In the genomic region with DNA sequence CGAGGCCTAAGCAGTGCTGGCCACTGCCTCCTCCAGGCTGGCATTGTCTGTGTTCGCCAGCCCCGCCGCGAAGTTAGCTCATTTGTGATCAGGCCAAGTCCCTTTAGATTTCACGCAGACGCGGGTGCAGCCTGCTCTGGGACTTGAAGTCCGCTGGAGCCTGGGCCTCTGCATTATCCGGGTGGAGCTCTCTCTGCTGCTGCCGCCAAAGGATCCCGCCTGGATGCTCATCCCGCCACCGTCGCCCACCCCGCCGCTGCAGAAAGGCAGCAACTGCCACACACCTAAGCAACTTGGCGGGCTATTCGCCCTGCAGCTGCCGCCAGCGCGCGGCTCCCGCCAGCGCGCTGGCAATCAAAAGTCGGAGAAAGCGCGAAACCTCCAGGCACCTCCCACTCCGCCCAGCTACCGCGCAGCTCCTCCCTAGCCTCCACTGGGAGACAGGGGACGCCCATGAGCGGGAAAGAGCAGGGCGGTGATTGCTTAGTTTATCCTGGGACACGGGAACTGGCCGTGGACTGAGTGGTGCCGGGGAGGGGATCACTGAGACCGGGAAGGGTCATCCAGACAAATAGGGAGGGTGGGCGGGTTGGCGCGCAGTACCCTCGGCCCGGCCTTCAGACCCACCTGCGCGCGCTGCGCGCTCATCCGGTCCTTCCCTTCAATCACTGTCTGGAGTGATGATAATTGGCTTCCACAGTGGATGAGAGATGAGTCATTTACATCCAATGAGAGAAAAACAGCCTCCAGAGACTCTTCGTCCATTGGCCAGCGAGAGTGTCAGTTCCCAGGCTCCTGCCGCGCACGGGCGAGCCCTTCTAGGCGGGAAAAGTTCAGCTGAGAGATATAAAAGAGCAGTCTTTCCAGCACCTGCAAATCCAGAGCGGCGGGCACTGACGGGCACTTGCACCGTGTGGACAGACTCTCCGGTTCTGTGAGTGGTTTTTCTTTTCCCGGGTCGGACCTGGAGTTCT, we compare ENCODE assay signal across 2 cellular contexts.
TF ChIP-seq lines count a peak whose summit lies in the region.

A gene with protein sequence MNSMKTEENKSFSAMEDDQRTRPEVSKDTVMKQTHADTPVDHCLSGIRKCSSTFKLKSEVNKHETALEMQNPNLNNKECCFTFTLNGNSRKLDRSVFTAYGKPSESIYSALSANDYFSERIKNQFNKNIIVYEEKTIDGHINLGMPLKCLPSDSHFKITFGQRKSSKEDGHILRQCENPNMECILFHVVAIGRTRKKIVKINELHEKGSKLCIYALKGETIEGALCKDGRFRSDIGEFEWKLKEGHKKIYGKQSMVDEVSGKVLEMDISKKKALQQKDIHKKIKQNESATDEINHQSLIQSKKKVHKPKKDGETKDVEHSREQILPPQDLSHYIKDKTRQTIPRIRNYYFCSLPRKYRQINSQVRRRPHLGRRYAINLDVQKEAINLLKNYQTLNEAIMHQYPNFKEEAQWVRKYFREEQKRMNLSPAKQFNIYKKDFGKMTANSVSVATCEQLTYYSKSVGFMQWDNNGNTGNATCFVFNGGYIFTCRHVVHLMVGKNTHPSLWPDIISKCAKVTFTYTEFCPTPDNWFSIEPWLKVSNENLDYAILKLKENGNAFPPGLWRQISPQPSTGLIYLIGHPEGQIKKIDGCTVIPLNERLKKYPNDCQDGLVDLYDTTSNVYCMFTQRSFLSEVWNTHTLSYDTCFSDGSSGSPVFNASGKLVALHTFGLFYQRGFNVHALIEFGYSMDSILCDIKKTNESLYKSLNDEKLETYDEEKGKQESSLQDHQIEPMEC (plus strand): TSS at position 875 of the 974 bp plus-strand sequence. CDS start 2,389 bp downstream, outside the sequence.

TF ChIP-seq in HCT116, 20 proteins besides CTCF, POLR2A, EP300 and RAD21:
- TF ChIP-seq, protein P1, sequence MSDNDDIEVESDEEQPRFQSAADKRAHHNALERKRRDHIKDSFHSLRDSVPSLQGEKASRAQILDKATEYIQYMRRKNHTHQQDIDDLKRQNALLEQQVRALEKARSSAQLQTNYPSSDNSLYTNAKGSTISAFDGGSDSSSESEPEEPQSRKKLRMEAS (IDR thresholded peaks at IDR 0.05) = peak; percentile 64
- TF ChIP-seq ZNF274 (IDR thresholded peaks at IDR 0.05; ENCODE audit: low read depth, low read length) (no peak), SP1 (IDR thresholded peaks at IDR 0.05; ENCODE audit: low read depth) (peak; percentile 86)

TF ChIP-seq in SK-N-SH, 30 proteins besides CTCF, POLR2A, EP300 and RAD21:
- no peak for TF ChIP-seq TCF12 (IDR thresholded peaks at IDR 0.05)
- TF ChIP-seq TAF1 (IDR thresholded peaks at IDR 0.05; ENCODE audit: borderline replicate concordance, low read depth, low read length) = no peak
- no peak for TF ChIP-seq RCOR1 (IDR thresholded peaks at IDR 0.05; ENCODE audit: low read length)
- TF ChIP-seq YY1 (IDR thresholded peaks at IDR 0.05; ENCODE audit: low read depth) = no peak
- TF ChIP-seq, protein P2, sequence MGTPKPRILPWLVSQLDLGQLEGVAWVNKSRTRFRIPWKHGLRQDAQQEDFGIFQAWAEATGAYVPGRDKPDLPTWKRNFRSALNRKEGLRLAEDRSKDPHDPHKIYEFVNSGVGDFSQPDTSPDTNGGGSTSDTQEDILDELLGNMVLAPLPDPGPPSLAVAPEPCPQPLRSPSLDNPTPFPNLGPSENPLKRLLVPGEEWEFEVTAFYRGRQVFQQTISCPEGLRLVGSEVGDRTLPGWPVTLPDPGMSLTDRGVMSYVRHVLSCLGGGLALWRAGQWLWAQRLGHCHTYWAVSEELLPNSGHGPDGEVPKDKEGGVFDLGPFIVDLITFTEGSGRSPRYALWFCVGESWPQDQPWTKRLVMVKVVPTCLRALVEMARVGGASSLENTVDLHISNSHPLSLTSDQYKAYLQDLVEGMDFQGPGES (IDR thresholded peaks at IDR 0.05; ENCODE audit: low read depth, low read length) = peak; percentile 65
- TF ChIP-seq POLR2AphosphoS5 (IDR thresholded peaks at IDR 0.05; ENCODE audit: low read depth, low read length) = no peak
- TF ChIP-seq SMC3 (IDR thresholded peaks at IDR 0.05; ENCODE audit: low read depth, low read length) = no peak
- no peak for TF ChIP-seq FOXM1 (IDR thresholded peaks at IDR 0.05; ENCODE audit: low read depth)
- no peak for TF ChIP-seq MEF2A (IDR thresholded peaks at IDR 0.05; ENCODE audit: borderline replicate concordance, low read depth)
- TF ChIP-seq, protein P1 (IDR thresholded peaks at IDR 0.05; ENCODE audit: low read depth) = peak; percentile 16; the same call in 1 of the 2 replicates
- peak; percentile 32; the same call in 1 of the 2 replicates for TF ChIP-seq GABPA (IDR thresholded peaks at IDR 0.05; ENCODE audit: low read depth)
- TF ChIP-seq, protein P3, sequence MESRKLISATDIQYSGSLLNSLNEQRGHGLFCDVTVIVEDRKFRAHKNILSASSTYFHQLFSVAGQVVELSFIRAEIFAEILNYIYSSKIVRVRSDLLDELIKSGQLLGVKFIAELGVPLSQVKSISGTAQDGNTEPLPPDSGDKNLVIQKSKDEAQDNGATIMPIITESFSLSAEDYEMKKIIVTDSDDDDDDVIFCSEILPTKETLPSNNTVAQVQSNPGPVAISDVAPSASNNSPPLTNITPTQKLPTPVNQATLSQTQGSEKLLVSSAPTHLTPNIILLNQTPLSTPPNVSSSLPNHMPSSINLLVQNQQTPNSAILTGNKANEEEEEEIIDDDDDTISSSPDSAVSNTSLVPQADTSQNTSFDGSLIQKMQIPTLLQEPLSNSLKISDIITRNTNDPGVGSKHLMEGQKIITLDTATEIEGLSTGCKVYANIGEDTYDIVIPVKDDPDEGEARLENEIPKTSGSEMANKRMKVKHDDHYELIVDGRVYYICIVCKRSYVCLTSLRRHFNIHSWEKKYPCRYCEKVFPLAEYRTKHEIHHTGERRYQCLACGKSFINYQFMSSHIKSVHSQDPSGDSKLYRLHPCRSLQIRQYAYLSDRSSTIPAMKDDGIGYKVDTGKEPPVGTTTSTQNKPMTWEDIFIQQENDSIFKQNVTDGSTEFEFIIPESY (IDR thresholded peaks at IDR 0.05; ENCODE audit: borderline replicate concordance, low read depth) = no peak
- TF ChIP-seq, protein P4, sequence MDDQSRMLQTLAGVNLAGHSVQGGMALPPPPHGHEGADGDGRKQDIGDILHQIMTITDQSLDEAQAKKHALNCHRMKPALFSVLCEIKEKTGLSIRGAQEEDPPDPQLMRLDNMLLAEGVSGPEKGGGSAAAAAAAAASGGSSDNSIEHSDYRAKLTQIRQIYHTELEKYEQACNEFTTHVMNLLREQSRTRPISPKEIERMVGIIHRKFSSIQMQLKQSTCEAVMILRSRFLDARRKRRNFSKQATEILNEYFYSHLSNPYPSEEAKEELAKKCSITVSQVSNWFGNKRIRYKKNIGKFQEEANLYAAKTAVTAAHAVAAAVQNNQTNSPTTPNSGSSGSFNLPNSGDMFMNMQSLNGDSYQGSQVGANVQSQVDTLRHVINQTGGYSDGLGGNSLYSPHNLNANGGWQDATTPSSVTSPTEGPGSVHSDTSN (IDR thresholded peaks at IDR 0.05) = peak; percentile 98
- no peak for TF ChIP-seq EZH2phosphoT487 (IDR thresholded peaks at IDR 0.05; ENCODE audit: borderline replicate concordance, low read depth)
- no peak for TF ChIP-seq CHD2 (IDR thresholded peaks at IDR 0.05; ENCODE audit: low read length, partially characterized antibody)
- TF ChIP-seq NFIC (IDR thresholded peaks at IDR 0.05; ENCODE audit: borderline replicate concordance) = no peak
- TF ChIP-seq MXI1 (IDR thresholded peaks at IDR 0.05; ENCODE audit: low read depth, low read length) = 0 out of 2 replicates have a peak, but pooled peaks have one; percentile 38
- TF ChIP-seq, protein P5, sequence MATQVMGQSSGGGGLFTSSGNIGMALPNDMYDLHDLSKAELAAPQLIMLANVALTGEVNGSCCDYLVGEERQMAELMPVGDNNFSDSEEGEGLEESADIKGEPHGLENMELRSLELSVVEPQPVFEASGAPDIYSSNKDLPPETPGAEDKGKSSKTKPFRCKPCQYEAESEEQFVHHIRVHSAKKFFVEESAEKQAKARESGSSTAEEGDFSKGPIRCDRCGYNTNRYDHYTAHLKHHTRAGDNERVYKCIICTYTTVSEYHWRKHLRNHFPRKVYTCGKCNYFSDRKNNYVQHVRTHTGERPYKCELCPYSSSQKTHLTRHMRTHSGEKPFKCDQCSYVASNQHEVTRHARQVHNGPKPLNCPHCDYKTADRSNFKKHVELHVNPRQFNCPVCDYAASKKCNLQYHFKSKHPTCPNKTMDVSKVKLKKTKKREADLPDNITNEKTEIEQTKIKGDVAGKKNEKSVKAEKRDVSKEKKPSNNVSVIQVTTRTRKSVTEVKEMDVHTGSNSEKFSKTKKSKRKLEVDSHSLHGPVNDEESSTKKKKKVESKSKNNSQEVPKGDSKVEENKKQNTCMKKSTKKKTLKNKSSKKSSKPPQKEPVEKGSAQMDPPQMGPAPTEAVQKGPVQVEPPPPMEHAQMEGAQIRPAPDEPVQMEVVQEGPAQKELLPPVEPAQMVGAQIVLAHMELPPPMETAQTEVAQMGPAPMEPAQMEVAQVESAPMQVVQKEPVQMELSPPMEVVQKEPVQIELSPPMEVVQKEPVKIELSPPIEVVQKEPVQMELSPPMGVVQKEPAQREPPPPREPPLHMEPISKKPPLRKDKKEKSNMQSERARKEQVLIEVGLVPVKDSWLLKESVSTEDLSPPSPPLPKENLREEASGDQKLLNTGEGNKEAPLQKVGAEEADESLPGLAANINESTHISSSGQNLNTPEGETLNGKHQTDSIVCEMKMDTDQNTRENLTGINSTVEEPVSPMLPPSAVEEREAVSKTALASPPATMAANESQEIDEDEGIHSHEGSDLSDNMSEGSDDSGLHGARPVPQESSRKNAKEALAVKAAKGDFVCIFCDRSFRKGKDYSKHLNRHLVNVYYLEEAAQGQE (IDR thresholded peaks at IDR 0.05; ENCODE audit: low read depth, low read length) = no peak
- 0 out of 2 replicates have a peak, but pooled peaks have one; percentile 16 for TF ChIP-seq NRF1 (IDR thresholded peaks at IDR 0.05; ENCODE audit: low read depth, low read length)
- TF ChIP-seq, protein P6, sequence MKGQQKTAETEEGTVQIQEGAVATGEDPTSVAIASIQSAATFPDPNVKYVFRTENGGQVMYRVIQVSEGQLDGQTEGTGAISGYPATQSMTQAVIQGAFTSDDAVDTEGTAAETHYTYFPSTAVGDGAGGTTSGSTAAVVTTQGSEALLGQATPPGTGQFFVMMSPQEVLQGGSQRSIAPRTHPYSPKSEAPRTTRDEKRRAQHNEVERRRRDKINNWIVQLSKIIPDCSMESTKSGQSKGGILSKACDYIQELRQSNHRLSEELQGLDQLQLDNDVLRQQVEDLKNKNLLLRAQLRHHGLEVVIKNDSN (IDR thresholded peaks at IDR 0.05; ENCODE audit: borderline replicate concordance, low read depth) = no peak
- TF ChIP-seq ELF1 (IDR thresholded peaks at IDR 0.05) = no peak
- no peak for TF ChIP-seq RXRA (IDR thresholded peaks at IDR 0.05; ENCODE audit: borderline replicate concordance, low read depth)
- TF ChIP-seq, protein P7, sequence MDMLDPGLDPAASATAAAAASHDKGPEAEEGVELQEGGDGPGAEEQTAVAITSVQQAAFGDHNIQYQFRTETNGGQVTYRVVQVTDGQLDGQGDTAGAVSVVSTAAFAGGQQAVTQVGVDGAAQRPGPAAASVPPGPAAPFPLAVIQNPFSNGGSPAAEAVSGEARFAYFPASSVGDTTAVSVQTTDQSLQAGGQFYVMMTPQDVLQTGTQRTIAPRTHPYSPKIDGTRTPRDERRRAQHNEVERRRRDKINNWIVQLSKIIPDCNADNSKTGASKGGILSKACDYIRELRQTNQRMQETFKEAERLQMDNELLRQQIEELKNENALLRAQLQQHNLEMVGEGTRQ (IDR thresholded peaks at IDR 0.05; ENCODE audit: borderline replicate concordance, low read depth, low read length) = no peak
- TF ChIP-seq FOXJ3 (CRISPR knock-in tag; IDR thresholded peaks at IDR 0.05) = no peak
- no peak; the same call in 1 of the 2 replicates for TF ChIP-seq SIN3A (IDR thresholded peaks at IDR 0.05; ENCODE audit: borderline replicate concordance, low read depth, low read length)
- TF ChIP-seq TEAD4 (IDR thresholded peaks at IDR 0.05; ENCODE audit: borderline replicate concordance, insufficient read depth) = no peak
- TF ChIP-seq FOSL2 (IDR thresholded peaks at IDR 0.05; ENCODE audit: borderline replicate concordance, low read depth) = peak; percentile 46; the same call in 1 of the 2 replicates
- peak; percentile 59 for TF ChIP-seq JUND (IDR thresholded peaks at IDR 0.05)
- peak; percentile 46; the same call in 1 of the 2 replicates for TF ChIP-seq RFX5 (IDR thresholded peaks at IDR 0.05; ENCODE audit: low read length)
- TF ChIP-seq GATA2 (CRISPR knock-in tag; IDR thresholded peaks at IDR 0.05) = no peak
